17 cellular contexts compared by ENCODE assay signal in genomic region chr1:201283836-201284553, GRCh38. TPM values are rescaled to one million over a fixed set of nuclear protein-coding genes. Genes with fewer than 3 reads are reported as not detected.
DNase-seq lines count a peak whose midpoint lies in the region; ATAC-seq and TF ChIP-seq lines count a peak whose summit lies in the region.
"Had no signal": no experiment of that assay in that cellular context is flagged by ENCODE, and none has a peak within 500 bp of the region (broad histone marks: within the 10 kb centered on the region; RNA-seq: fewer than 3 reads in every experiment).

No MANE protein-coding gene starts in this region.

- no peak for TF ChIP-seq CTCF in right atrium auricular region (IDR thresholded peaks at IDR 0.05)
- no peak for TF ChIP-seq CTCF in fibroblast of lung (conservative IDR thresholded peaks at IDR 0.05 in 1 of 2, IDR thresholded peaks at IDR 0.05 in 1 of 2; ENCODE audit: low read depth in 1 of 2, low read length in 2 of 2)
- no peak for TF ChIP-seq CTCF in retinal pigment epithelial cell (conservative IDR thresholded peaks at IDR 0.05; ENCODE audit: low read depth, low read length)

- intact Hi-C loops in Right ventricle myocardium superior (cut with DNase I) = no loop called here

- DNase-seq in right atrium auricular region (ENCODE audit: low spot score) (no peak), Right ventricle myocardium superior (no peak), fibroblast of lung (ENCODE audit: low read depth in 2 of 2) (no peak), retinal pigment epithelial cell (ENCODE audit: low read depth) (no peak), SJCRH30 (no peak), EL (no peak)
- DNase-seq: activated CD4-positive, alpha-beta T cell treated with anti-CD3 and anti-CD28 coated beads, Interleukin-2, amount 50 U/mL, for 4 hours; hippocampal formation; natural killer cell; NCI-H1436 treated with DMSO at 0.1 percent for 48 hours; NCI-H446 treated with DMSO at 0.1 percent for 48 hours; stimulated activated naive CD4-positive, alpha-beta T cell treated with Interleukin-2 at 50 U/mL for 16 hours had no signal

- H3K9me3 ChIP-seq in right atrium auricular region (no peaks in the 10 kb centered on the region), fibroblast of lung (ENCODE audit: control insufficient read depth, insufficient read depth, low read depth, low read length) (no peaks in the 10 kb centered on the region), SJCRH30 (replicated peaks) (no peaks in the 10 kb centered on the region)
- H3K9me3 ChIP-seq: A549 had no signal

- H3K9ac ChIP-seq in fibroblast of lung (ENCODE audit: insufficient read depth, low read length) = no peak overlapping the region

- H3K4me2 ChIP-seq in fibroblast of lung (ENCODE audit: extremely low read depth, insufficient read depth, low read length) = peak overlapping the region; percentile 67
- H3K4me2 ChIP-seq: A549 had no signal

- no peaks in the 10 kb centered on the region for H4K20me1 ChIP-seq in fibroblast of lung (ENCODE audit: control insufficient read depth, extremely low read depth, insufficient read depth, low read length)

- H3K27ac ChIP-seq in right atrium auricular region = no peak overlapping the region
- H3K27ac ChIP-seq in fibroblast of lung (ENCODE audit: insufficient read depth, low read length) = no peak overlapping the region
- no peak overlapping the region for H3K27ac ChIP-seq in SJCRH30
- H3K27ac ChIP-seq: A549, SK-N-MC had no signal

- peaks cover 0 to 11% of the 10 kb centered on the region in 2 donors for H3K4me1 ChIP-seq in right atrium auricular region
- H3K4me1 ChIP-seq in fibroblast of lung (ENCODE audit: control insufficient read depth, extremely low read depth, insufficient read depth, low read length) = no peaks in the 10 kb centered on the region
- peaks cover 22% of the 10 kb centered on the region for H3K4me1 ChIP-seq in SJCRH30

- H3K79me2 ChIP-seq in fibroblast of lung (ENCODE audit: control insufficient read depth, insufficient read depth, low read length) = no peaks in the 10 kb centered on the region

- H3K36me3 ChIP-seq in right atrium auricular region (no peaks in the 10 kb centered on the region), fibroblast of lung (ENCODE audit: control insufficient read depth, insufficient read depth, low read length) (no peaks in the 10 kb centered on the region), SJCRH30 (no peaks in the 10 kb centered on the region)

- H3K27me3 ChIP-seq in right atrium auricular region (no peaks in the 10 kb centered on the region), fibroblast of lung (ENCODE audit: control insufficient read depth, insufficient read depth, low read length) (peaks cover 30% of the 10 kb centered on the region), SJCRH30 (peaks cover 5% of the 10 kb centered on the region; the same call in 1 of the 2 replicates)

- no peak overlapping the region for H2AFZ ChIP-seq in fibroblast of lung (ENCODE audit: low read length)

- H3K4me3 ChIP-seq in right atrium auricular region (peak overlapping the region; percentile 13 to 29), fibroblast of lung (replicated peaks in 1 of 4; ENCODE audit: control extremely low read depth in 1 of 4, insufficient read depth in 1 of 4, low read depth in 3 of 4, low read length in 4 of 4) (no peak overlapping the region), retinal pigment epithelial cell (ENCODE audit: low read length) (peak overlapping the region; percentile 25), SJCRH30 (no peak overlapping the region)
- H3K4me3 ChIP-seq: A549, SK-N-MC had no signal

- ATAC-seq in Right ventricle myocardium superior (ENCODE audit: poor library complexity) = no peak
- no peak for ATAC-seq in GM18873 (IDR thresholded peaks at IDR 0.05; ENCODE audit: low FRiP score, unreplicated experiment)
- no peak for ATAC-seq in HG02571 (IDR thresholded peaks at IDR 0.05; ENCODE audit: unreplicated experiment)
- ATAC-seq: A549 had no signal

RNA-seq across cellular contexts. Expression of gene PKP1, which starts 0.7 kb away (rescaled TPM):
- total RNA-seq in right atrium auricular region (1 to 10 TPM in 1 of 2 donors, not detected in 1; 2.3 TPM), Right ventricle myocardium superior (0.08 TPM), fibroblast of lung (under 0.01 TPM in 2 replicates)
- 0.06 and 0.08 TPM in 2 replicates for polyA plus RNA-seq in fibroblast of lung
- 0.02 and 0.03 TPM in 2 replicates for polyA plus RNA-seq in fibroblast of lung (2012)
- 0.16 and 0.30 TPM in 2 replicates for polyA minus RNA-seq in fibroblast of lung (ENCODE audit: low replicate concordance)
- total RNA-seq in SJCRH30 (2014; rRNA removed; shearing (Covaris generic)) = not detected in 2 replicates
- total RNA-seq: activated T-cell treated with anti-CD3 and anti-CD28 coated beads, Interleukin-2, amount 50 U/mL, for 72 hours; natural killer cell had no signal
- polyA plus RNA-seq: A549 had no signal

Comparison
In these comparisons a context has a peak if more than half of its experiments do, and no peak if none do; other contexts are left out.
1. H3K4me3 ChIP-seq: peak in right atrium auricular region (2 of 2) and retinal pigment epithelial cell (single experiment); none in fibroblast of lung (0 of 4) and SJCRH30 (single experiment).